ENCODE assay signal across 33 cellular contexts in genomic region chr10:58460157-58460556, GRCh38. TPM values are rescaled to one million over a fixed set of nuclear protein-coding genes. Genes with fewer than 3 reads are reported as not detected.
"Had no signal": no experiment of that assay in that cellular context is flagged by ENCODE, and none has a peak within 500 bp of the region (broad histone marks: within the 10 kb centered on the region; RNA-seq: fewer than 3 reads in every experiment).

No MANE protein-coding gene starts in this region.

- H3K9me3 ChIP-seq: adrenal gland, ascending aorta, body of pancreas, breast epithelium had no signal

- DNase-seq: activated effector memory CD4-positive, alpha-beta T cell treated with anti-CD3 and anti-CD28 coated beads, Interleukin-2, amount 50 U/mL, for 16 hours; activated effector memory CD4-positive, alpha-beta T cell treated with Interleukin-2 at 50 U/mL for 16 hours; activated gamma-delta T cell; activated gamma-delta T cell treated with Interleukin-2 at 50 U/mL for 16 hours; activated naive CD4-positive, alpha-beta T cell; activated naive CD4-positive, alpha-beta T cell treated with anti-CD3 and anti-CD28 coated beads for 36 hours; activated naive CD4-positive, alpha-beta T cell treated with anti-CD3 and anti-CD28 coated beads, Interleukin-2, amount 10 ng/mL, durations not matched to agents 7 days and 5 days; activated naive CD4-positive, alpha-beta T cell treated with anti-CD3 and anti-CD28 coated beads, Interleukin-2, amount 50 U/mL, for 16 hours; activated naive CD4-positive, alpha-beta T cell treated with Interleukin-2 at 50 U/mL for 16 hours; activated naive CD8-positive, alpha-beta T cell treated with anti-CD3 and anti-CD28 coated beads for 36 hours; activated naive CD8-positive, alpha-beta T cell treated with anti-CD3 and anti-CD28 coated beads, Interleukin-2, amount 10 ng/mL, durations not matched to agents 7 days and 5 days; activated naive CD8-positive, alpha-beta T cell treated with anti-CD3 and anti-CD28 coated beads, Interleukin-2, amount 50 U/mL, for 24 hours; activated T-cell treated with anti-CD3 and anti-CD28 coated beads, Interleukin-2, amount 50 U/mL, for 24 hours; activated T-cell treated with anti-CD3 and anti-CD28 coated beads, Interleukin-2, amount 50 U/mL, for 4 hours; activated T-cell treated with anti-CD3 and anti-CD28 coated beads, Interleukin-2, amount 50 U/mL, for 48 hours; activated T-cell treated with anti-CD3 and anti-CD28 coated beads, Interleukin-2, amount 50 U/mL, for 72 hours; adrenal gland; amniotic stem cell; amygdala; anterior cingulate cortex; aorta; body of pancreas; brain microvascular endothelial cell; caudate nucleus; central memory CD4-positive, alpha-beta T cell; cerebellar nuclear complex had no signal

- H3K4me1 ChIP-seq: adrenal gland, body of pancreas, breast epithelium had no signal

- H3K27ac ChIP-seq: adrenal gland, ascending aorta, body of pancreas, brain microvascular endothelial cell, breast epithelium, cardiac muscle cell had no signal

- H3K36me3 ChIP-seq: adrenal gland, ascending aorta, brain microvascular endothelial cell, breast epithelium, cardiac muscle cell had no signal

- H3K27me3 ChIP-seq: adrenal gland, ascending aorta, body of pancreas, brain microvascular endothelial cell, breast epithelium, cardiac muscle cell had no signal

- FAIRE-seq: astrocyte, bronchial epithelial cell had no signal

- H3K4me3 ChIP-seq: adrenal gland, ascending aorta, body of pancreas, breast epithelium, cardiac muscle cell had no signal

- ATAC-seq: activated naive CD4-positive, alpha-beta T cell treated with anti-CD3 and anti-CD28 coated beads, Interleukin-2, amount 50 U/mL, for 72 hours; activated naive CD8-positive, alpha-beta T cell treated with anti-CD3 and anti-CD28 coated beads, Interleukin-2, amount 50 U/mL, for 24 hours; activated T-cell treated with anti-CD3 and anti-CD28 coated beads, Interleukin-2, amount 50 U/mL, for 4 hours; activated T-cell treated with anti-CD3 and anti-CD28 coated beads, Interleukin-2, amount 50 U/mL, for 72 hours; activated T-helper 17 cell treated with anti-CD3 and anti-CD28 coated beads, Interleukin-2, amount 50 U/mL, for 72 hours; body of pancreas had no signal

RNA-seq across cellular contexts. Expression of gene BICC1, which starts 52.5 kb away (rescaled TPM):
- total RNA-seq: activated naive CD4-positive, alpha-beta T cell treated with anti-CD3 and anti-CD28 coated beads for 36 hours; activated T-cell treated with anti-CD3 and anti-CD28 coated beads, Interleukin-2, amount 50 U/mL, for 4 hours; activated T-cell treated with anti-CD3 and anti-CD28 coated beads, Interleukin-2, amount 50 U/mL, for 72 hours had no signal
